29 cellular contexts compared by ENCODE assay signal in the genomic region with DNA sequence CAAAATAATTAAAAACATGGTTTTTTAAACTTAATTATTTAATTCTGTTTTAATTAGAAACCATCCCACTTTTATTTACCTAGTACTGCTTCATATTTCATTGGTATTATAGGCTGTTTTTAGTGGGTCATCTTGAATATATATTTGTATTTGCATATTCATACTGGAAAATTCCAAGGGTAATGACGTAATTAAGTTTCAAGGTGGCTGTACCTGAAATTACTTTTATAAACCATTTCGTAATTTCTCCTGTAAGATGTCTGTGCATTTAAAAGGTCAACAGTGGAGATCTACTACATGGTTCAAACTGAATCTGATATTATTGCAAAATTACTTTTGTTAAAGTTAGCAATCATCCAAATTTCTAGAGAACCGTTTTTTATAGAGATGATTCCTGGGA.
"Had no signal": no experiment of that assay in that cellular context is flagged by ENCODE, and none has a peak within 500 bp of the region (broad histone marks: within the 10 kb centered on the region; RNA-seq: fewer than 3 reads in every experiment).

No MANE protein-coding gene starts in this region.

- H3K27ac Mint-ChIP-seq: dendritic cell treated with granulocyte-macrophage colony-stimulating factor and Interleukin-4, amounts not matched to agents 40 ng/mL and 50 ng/mL, for 4 days; effector memory CD8-positive, alpha-beta T cell; endodermal cell had no signal

- H3K4me3 ChIP-seq: colonic mucosa, coronary artery, dorsolateral prefrontal cortex, esophagus muscularis mucosa, esophagus squamous epithelium, gastrocnemius medialis, gastroesophageal sphincter, heart left ventricle, heart right ventricle had no signal

- H3K36me3 ChIP-seq: colonic mucosa, esophagus muscularis mucosa, esophagus squamous epithelium, gastrocnemius medialis, gastroesophageal sphincter, heart left ventricle, heart right ventricle had no signal

- H3K4me3 Mint-ChIP-seq: dendritic cell treated with granulocyte-macrophage colony-stimulating factor and Interleukin-4, amounts not matched to agents 40 ng/mL and 50 ng/mL, for 4 days; effector memory CD8-positive, alpha-beta T cell; endodermal cell had no signal

- H3K27ac ChIP-seq: colonic mucosa, coronary artery, dorsolateral prefrontal cortex, epithelial cell of prostate, esophagus muscularis mucosa, esophagus squamous epithelium, foreskin keratinocyte, gastrocnemius medialis, gastroesophageal sphincter, heart left ventricle, heart right ventricle had no signal

- H3K27me3 ChIP-seq: colonic mucosa, dorsolateral prefrontal cortex, esophagus muscularis mucosa, esophagus squamous epithelium, foreskin keratinocyte, gastrocnemius medialis, gastroesophageal sphincter, heart left ventricle, heart right ventricle had no signal

- H3K9me3 ChIP-seq: colonic mucosa, esophagus muscularis mucosa, esophagus squamous epithelium, gastrocnemius medialis, gastroesophageal sphincter, heart left ventricle had no signal

- H3K27me3 Mint-ChIP-seq: dendritic cell treated with granulocyte-macrophage colony-stimulating factor and Interleukin-4, amounts not matched to agents 40 ng/mL and 50 ng/mL, for 4 days; effector memory CD8-positive, alpha-beta T cell had no signal

- H3K9me3 Mint-ChIP-seq: dendritic cell treated with granulocyte-macrophage colony-stimulating factor and Interleukin-4, amounts not matched to agents 40 ng/mL and 50 ng/mL, for 4 days; endodermal cell had no signal

- H3K4me1 ChIP-seq: colonic mucosa, esophagus muscularis mucosa, esophagus squamous epithelium, foreskin keratinocyte, gastrocnemius medialis, gastroesophageal sphincter, heart left ventricle, heart right ventricle had no signal

- DNase-seq: colonic mucosa; cortex of kidney; dermis blood vessel endothelial cell; dorsolateral prefrontal cortex; effector CD4-positive, alpha-beta T cell; effector CD8-positive, alpha-beta T cell; effector memory CD4-positive, alpha-beta T cell; effector memory CD8-positive, alpha-beta T cell; endodermal cell; erythroblast; esophagus squamous epithelium; foreskin fibroblast; foreskin keratinocyte; foreskin melanocyte; gastrocnemius medialis; glutamatergic neuron; head of caudate nucleus; heart left ventricle; heart right ventricle had no signal

- ATAC-seq: effector memory CD8-positive, alpha-beta T cell; esophagus mucosa; foreskin keratinocyte; gastrocnemius medialis; gastroesophageal sphincter; heart left ventricle; heart right ventricle had no signal

- FAIRE-seq: colon, endometrium, endothelial cell of umbilical vein, frontal cortex had no signal
